ENCODE assay signal across 8 cellular contexts in genomic region chr3:88151358-88151757, GRCh38. TPM values are rescaled to one million over a fixed set of nuclear protein-coding genes. Genes with fewer than 3 reads are reported as not detected.
A peak's percentile ranks its signal among the peaks of the same experiment; 100 is the strongest.
DNase-seq lines count a peak whose midpoint lies in the region; ATAC-seq and TF ChIP-seq lines count a peak whose summit lies in the region.

No MANE protein-coding gene starts in this region.

- no peak for TF ChIP-seq CTCF in NB4 (IDR thresholded peaks at IDR 0.05; ENCODE audit: low read depth, low read length)
- TF ChIP-seq CTCF in osteocyte (IDR thresholded peaks at IDR 0.05) = no peak

- no peak for ATAC-seq in effector memory CD8-positive, alpha-beta T cell (replicated peaks)
- no peak for ATAC-seq in HG03571 (IDR thresholded peaks at IDR 0.05; ENCODE audit: unreplicated experiment)

- DNase-seq in GM03348 (ENCODE audit: low spot score) (peak; percentile 11), NB4 (ENCODE audit: low read depth) (peak; percentile 5), osteocyte (ENCODE audit: extremely low spot score, unreplicated experiment) (no peak), NCI-H524 (lab: John Stamatoyannopoulos, UW) (no peak), COLO829 (ENCODE audit: low spot score) (no peak)
- DNase-seq in effector memory CD8-positive, alpha-beta T cell = no peak
- no peak for DNase-seq in stimulated activated CD4-positive, alpha-beta T cell treated with anti-CD3 and anti-CD28 coated beads, Interleukin-12 subunit alpha, Interleukin-12 subunit beta, amount 100 ng/mL, for 4 hours

- no peaks in the 10 kb centered on the region for H3K27me3 Mint-ChIP-seq in effector memory CD8-positive, alpha-beta T cell
- H3K27me3 Mint-ChIP-seq in osteocyte (ENCODE audit: unreplicated experiment) = no peaks in the 10 kb centered on the region

- H3K4me1 Mint-ChIP-seq in effector memory CD8-positive, alpha-beta T cell (ENCODE audit: low read depth in 2 of 2) = peaks cover 16 to 20% of the 10 kb centered on the region in 2 donors
- H3K4me1 Mint-ChIP-seq in osteocyte (ENCODE audit: unreplicated experiment) = peaks cover 25% of the 10 kb centered on the region

- H3K36me3 Mint-ChIP-seq in effector memory CD8-positive, alpha-beta T cell (ENCODE audit: insufficient read depth) = peaks cover 52% of the 10 kb centered on the region
- H3K36me3 Mint-ChIP-seq in osteocyte (ENCODE audit: unreplicated experiment) = peaks cover 15% of the 10 kb centered on the region

- peak overlapping the region; percentile 95 for H3K4me3 ChIP-seq in NB4 (ENCODE audit: low read depth, low read length)

- H3K4me3 Mint-ChIP-seq in effector memory CD8-positive, alpha-beta T cell = peak overlapping the region; percentile 90 to 96
- H3K4me3 Mint-ChIP-seq in osteocyte (ENCODE audit: unreplicated experiment) = peak overlapping the region; percentile 97

- peak overlapping the region; percentile 13 to 94 for H3K27ac Mint-ChIP-seq in effector memory CD8-positive, alpha-beta T cell
- H3K27ac Mint-ChIP-seq in osteocyte (ENCODE audit: unreplicated experiment) = no peak overlapping the region

- TF ChIP-seq POLR2A in NB4 (IDR thresholded peaks at IDR 0.05; ENCODE audit: extremely low read depth, insufficient read length) = no peak

- no peaks in the 10 kb centered on the region for H3K9me3 Mint-ChIP-seq in effector memory CD8-positive, alpha-beta T cell
- no peaks in the 10 kb centered on the region for H3K9me3 Mint-ChIP-seq in osteocyte (ENCODE audit: unreplicated experiment)

RNA-seq across cellular contexts. Expression of gene C3orf38, which starts 1.6 kb away (rescaled TPM):
- 27.4 and 30.2 TPM in 2 replicates for total RNA-seq in osteocyte

Comparison
In these comparisons a context has a peak if more than half of its experiments do, and no peak if none do; other contexts are left out.
1. DNase-seq: peak in GM03348 (single experiment) and NB4 (single experiment); none in effector memory CD8-positive, alpha-beta T cell (0 of 3), osteocyte (single experiment), NCI-H524 (0 of 2), COLO829 (single experiment) and stimulated activated CD4-positive, alpha-beta T cell treated with anti-CD3 and anti-CD28 coated beads, Interleukin-12 subunit alpha, Interleukin-12 subunit beta, amount 100 ng/mL, for 4 hours (single experiment).